In the genomic region with DNA sequence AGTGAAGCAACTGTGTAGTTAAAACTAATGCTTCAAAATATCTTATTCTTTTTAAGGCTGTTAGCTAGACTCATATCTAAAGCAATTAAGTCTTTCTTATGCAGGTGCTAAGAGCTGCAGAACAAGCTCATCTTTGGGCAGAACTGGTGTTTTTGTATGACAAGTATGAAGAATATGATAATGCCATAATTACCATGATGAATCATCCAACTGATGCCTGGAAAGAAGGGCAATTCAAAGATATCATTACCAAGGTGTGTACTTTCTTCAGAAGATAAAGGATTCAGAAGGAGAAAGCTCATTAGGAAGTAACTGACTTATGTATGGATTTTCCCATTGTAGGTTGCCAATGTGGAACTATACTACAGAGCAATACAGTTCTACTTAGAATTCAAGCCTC, we compare ENCODE assay signal across 23 cellular contexts. TPM values are rescaled to one million over a fixed set of nuclear protein-coding genes. Genes with fewer than 3 reads are reported as not detected.
DNase-seq lines count a peak whose midpoint lies in the region; FAIRE-seq and TF ChIP-seq lines count a peak whose summit lies in the region.
"Had no signal": no experiment of that assay in that cellular context is flagged by ENCODE, and none has a peak within 500 bp of the region (broad histone marks: within the 10 kb centered on the region; RNA-seq: fewer than 3 reads in every experiment).

No MANE protein-coding gene starts in this region.

- H3K27me3 ChIP-seq in colonic mucosa, result no peaks in the 10 kb centered on the region
- H3K27me3 ChIP-seq: BLaER1, Peyer's patch had no signal

- peaks cover 52% of the 10 kb centered on the region for H3K36me3 ChIP-seq in colonic mucosa

- no peaks in the 10 kb centered on the region for H3K9me3 Mint-ChIP-seq in activated naive CD4-positive, alpha-beta T cell treated with anti-CD3 and anti-CD28 coated beads, Interleukin-2, amount 50 U/mL, for 24 hours
- H3K9me3 Mint-ChIP-seq: CD4-positive, alpha-beta T cell; H9 had no signal

- H3K4me1 ChIP-seq in colonic mucosa, result peaks cover 9% of the 10 kb centered on the region
- H3K4me1 ChIP-seq: BLaER1, Caco-2 had no signal

- H3K4me1 Mint-ChIP-seq in activated naive CD4-positive, alpha-beta T cell treated with anti-CD3 and anti-CD28 coated beads, Interleukin-2, amount 50 U/mL, for 24 hours, result peaks cover 24% of the 10 kb centered on the region
- H3K4me1 Mint-ChIP-seq: H9 had no signal

- peak overlapping the region in 1 of 2 donors; percentile 9 for H3K9ac ChIP-seq in colonic mucosa (ENCODE audit: low read depth in 2 of 2, low read length in 2 of 2)
- H3K9ac ChIP-seq: BLaER1 had no signal

- H3K9me3 ChIP-seq in colonic mucosa, result no peaks in the 10 kb centered on the region
- H3K9me3 ChIP-seq: BLaER1, Caco-2, Peyer's patch had no signal

- TF ChIP-seq CTCF in colonic mucosa (IDR thresholded peaks at IDR 0.05), result no peak

- peak; percentile 28 for FAIRE-seq in HTR-8/SVneo (lab: Jason Lieb, UNC)
- FAIRE-seq: GM12891 had no signal

- no peak overlapping the region for H3K4me3 Mint-ChIP-seq in activated naive CD4-positive, alpha-beta T cell treated with anti-CD3 and anti-CD28 coated beads, Interleukin-2, amount 50 U/mL, for 24 hours
- H3K4me3 Mint-ChIP-seq: CD4-positive, alpha-beta T cell; H9 had no signal

- intact Hi-C loops in colonic mucosa (cut with DNase I), result no loop called here

- peak overlapping the region; percentile 30 for H3K27ac Mint-ChIP-seq in activated naive CD4-positive, alpha-beta T cell treated with anti-CD3 and anti-CD28 coated beads, Interleukin-2, amount 50 U/mL, for 24 hours
- H3K27ac Mint-ChIP-seq: CD4-positive, alpha-beta T cell; H9 had no signal

- DNase-seq in activated naive CD4-positive, alpha-beta T cell (lab: John Stamatoyannopoulos, UW), result no peak
- DNase-seq in HTR-8/SVneo (ENCODE audit: insufficient read length, low spot score) (no peak), colonic mucosa (no peak), putamen (ENCODE audit: low spot score) (peak; percentile 62), substantia nigra (lab: John Stamatoyannopoulos, UW) (no peak), NCI-H2081 treated with DMSO at 0.1 percent for 48 hours (lab: John Stamatoyannopoulos, UW) (no peak), cerebellum (ENCODE audit: low spot score) (no peak)
- DNase-seq: ACHN; Caco-2; CD4-positive, alpha-beta T cell; H9; KG1; NCI-H1092 treated with DMSO at 0.1 percent for 48 hours; NCI-H1436 treated with DMSO at 0.1 percent for 48 hours; NCI-H1930; NCI-H2227 treated with DMSO at 0.1 percent for 48 hours; NCI-H510A; NCI-H748 treated with DMSO at 0.1 percent for 48 hours; Peyer's patch had no signal

- no peak overlapping the region for H3K4me3 ChIP-seq in colonic mucosa
- H3K4me3 ChIP-seq: BLaER1, Peyer's patch had no signal

- no peaks in the 10 kb centered on the region for H3K27me3 Mint-ChIP-seq in activated naive CD4-positive, alpha-beta T cell treated with anti-CD3 and anti-CD28 coated beads, Interleukin-2, amount 50 U/mL, for 24 hours
- H3K27me3 Mint-ChIP-seq: CD4-positive, alpha-beta T cell had no signal

- peak overlapping the region; percentile 26 for H3K27ac ChIP-seq in colonic mucosa
- no peak overlapping the region for H3K27ac ChIP-seq in substantia nigra (ENCODE audit: low read depth, low read length, poor library complexity, severe bottlenecking)
- H3K27ac ChIP-seq: BLaER1, HL-60 had no signal

- peaks cover 18% of the 10 kb centered on the region for H3K36me3 Mint-ChIP-seq in activated naive CD4-positive, alpha-beta T cell treated with anti-CD3 and anti-CD28 coated beads, Interleukin-2, amount 50 U/mL, for 24 hours

RNA-seq across cellular contexts. Expression of a gene that starts 23.9 kb away (rescaled TPM):
- 10 to 100 TPM; 20.1 to 21.1 TPM for total RNA-seq in colonic mucosa
- 13.8 TPM for total RNA-seq in cerebellum

RNA-seq across cellular contexts. Expression of a gene that starts 24.2 kb away (rescaled TPM):
- total RNA-seq in colonic mucosa (100 to 1,000 TPM; 186 to 291 TPM), cerebellum (153 TPM)
